ENCODE assay signal across 16 cellular contexts in genomic region chrX:94178145-94178790, GRCh38.
DNase-seq lines count a peak whose midpoint lies in the region; ATAC-seq and TF ChIP-seq lines count a peak whose summit lies in the region.
"Had no signal": no experiment of that assay in that cellular context is flagged by ENCODE, and none has a peak within 500 bp of the region (broad histone marks: within the 10 kb centered on the region; RNA-seq: fewer than 3 reads in every experiment).

No MANE protein-coding gene starts in this region.

- H3K4me3 ChIP-seq in epithelial cell of proximal tubule (ENCODE audit: low read depth, low read length) = no peak overlapping the region
- H3K4me3 ChIP-seq: A549, lung had no signal

- DNase-seq in A172 (ENCODE audit: low spot score) (peak; percentile 0), RPMI7951 (ENCODE audit: low read depth) (peak; percentile 54), epithelial cell of proximal tubule (ENCODE audit: low read depth) (peak; percentile 22), ureter (ENCODE audit: low spot score) (no peak), NCI-H1436 treated with DMSO at 0.1 percent for 48 hours (lab: John Stamatoyannopoulos, UW) (no peak), NCI-H2171 (lab: John Stamatoyannopoulos, UW) (no peak), NCI-H2196 treated with DMSO at 0.1 percent for 48 hours (lab: John Stamatoyannopoulos, UW; ENCODE audit: unreplicated experiment) (no peak)
- DNase-seq: activated effector memory CD4-positive, alpha-beta T cell treated with anti-CD3 and anti-CD28 coated beads, Interleukin-2, amount 50 U/mL, for 16 hours; CD8-positive, alpha-beta memory T cell; MV-4-11; natural killer cell; NCI-H2171 treated with DMSO at 0.1 percent for 48 hours; retina had no signal

- ATAC-seq in HG03432 (IDR thresholded peaks at IDR 0.05; ENCODE audit: unreplicated experiment) = peak; percentile 48
- ATAC-seq: A549, natural killer cell had no signal

- no peak for TF ChIP-seq CTCF in epithelial cell of proximal tubule (conservative IDR thresholded peaks at IDR 0.05; ENCODE audit: low read depth, low read length)

Comparison
In these comparisons a context has a peak if more than half of its experiments do, and no peak if none do; other contexts are left out.
1. DNase-seq: peak in A172 (single experiment), RPMI7951 (single experiment) and epithelial cell of proximal tubule (single experiment); none in ureter (single experiment), NCI-H1436 treated with DMSO at 0.1 percent for 48 hours (single experiment), NCI-H2171 (single experiment) and NCI-H2196 treated with DMSO at 0.1 percent for 48 hours (single experiment).